20 cellular contexts compared by ENCODE assay signal in genomic region chr2:32711908-32712307, GRCh38.
"Had no signal": no experiment of that assay in that cellular context is flagged by ENCODE, and none has a peak within 500 bp of the region (broad histone marks: within the 10 kb centered on the region; RNA-seq: fewer than 3 reads in every experiment).

No MANE protein-coding gene starts in this region.

- H3K4me3 ChIP-seq: colonic mucosa, gastroesophageal sphincter, heart left ventricle, ovary, smooth muscle cell, stomach, upper lobe of left lung had no signal

- DNase-seq: activated CD4-positive, alpha-beta T cell treated with anti-CD3 and anti-CD28 coated beads, Interleukin-2, amount 10 ng/mL, durations not matched to agents 7 days and 5 days; activated CD8-positive, alpha-beta T cell treated with anti-CD3 and anti-CD28 coated beads, Interleukin-2, amount 10 ng/mL, durations not matched to agents 7 days and 5 days; activated gamma-delta T cell treated with Interleukin-2 at 50 U/mL for 16 hours; activated T-cell treated with anti-CD3 and anti-CD28 coated beads, Interleukin-2, amount 50 U/mL, for 4 hours; caudate nucleus; colonic mucosa; heart left ventricle; natural killer cell; ovary; stimulated activated CD4-positive, alpha-beta T cell treated with anti-CD3 and anti-CD28 coated beads, Interleukin-4, amount 100 ng/mL, for 24 hours; stomach; T-cell; upper lobe of left lung had no signal

- H3K27ac ChIP-seq: colonic mucosa, ovary, stomach, upper lobe of left lung had no signal

- H3K27me3 Mint-ChIP-seq: activated CD4-positive, alpha-beta T cell treated with anti-CD3 and anti-CD28 coated beads, Interleukin-2, amount 10 ng/mL, durations not matched to agents 7 days and 5 days; activated naive CD8-positive, alpha-beta T cell; brain; T-cell had no signal

- H3K4me1 ChIP-seq: colonic mucosa had no signal

- ATAC-seq: activated CD4-positive, CD25-positive, alpha-beta regulatory T cell treated with anti-CD3 and anti-CD28 coated beads, Interleukin-2, amount 50 U/mL, for 24 hours; activated CD8-positive, alpha-beta T cell treated with anti-CD3 and anti-CD28 coated beads, Interleukin-2, amount 10 ng/mL, durations not matched to agents 7 days and 5 days; activated T-cell treated with anti-CD3 and anti-CD28 coated beads, Interleukin-2, amount 50 U/mL, for 4 hours; esophagus mucosa; natural killer cell; stimulated activated effector memory CD8-positive, alpha-beta T cell treated with anti-CD3 and anti-CD28 coated beads, Interleukin-12 subunit alpha, Interleukin-12 subunit beta, amount 100 ng/mL, for 72 hours; T-cell had no signal

- H3K36me3 ChIP-seq: colonic mucosa, heart left ventricle, ovary, upper lobe of left lung had no signal

- H3K27me3 ChIP-seq: colonic mucosa, gastroesophageal sphincter, heart left ventricle, ovary, stomach, upper lobe of left lung had no signal

- H3K36me3 Mint-ChIP-seq: natural killer cell had no signal

- H3K9me3 Mint-ChIP-seq: activated CD4-positive, alpha-beta T cell treated with anti-CD3 and anti-CD28 coated beads, Interleukin-2, amount 10 ng/mL, durations not matched to agents 7 days and 5 days had no signal

- H3K27ac Mint-ChIP-seq: activated CD4-positive, alpha-beta T cell treated with anti-CD3 and anti-CD28 coated beads, Interleukin-2, amount 10 ng/mL, durations not matched to agents 7 days and 5 days; activated CD8-positive, alpha-beta T cell treated with anti-CD3 and anti-CD28 coated beads, Interleukin-2, amount 10 ng/mL, durations not matched to agents 7 days and 5 days; activated naive CD8-positive, alpha-beta T cell; natural killer cell; stimulated activated effector memory CD8-positive, alpha-beta T cell treated with anti-CD3 and anti-CD28 coated beads, Interleukin-12 subunit alpha, Interleukin-12 subunit beta, amount 100 ng/mL, for 72 hours; T-cell had no signal

- H3K9me3 ChIP-seq: colonic mucosa, gastroesophageal sphincter, ovary, stomach, upper lobe of left lung had no signal

- H3K4me3 Mint-ChIP-seq: activated CD4-positive, alpha-beta T cell treated with anti-CD3 and anti-CD28 coated beads, Interleukin-2, amount 10 ng/mL, durations not matched to agents 7 days and 5 days; activated CD8-positive, alpha-beta T cell treated with anti-CD3 and anti-CD28 coated beads, Interleukin-2, amount 10 ng/mL, durations not matched to agents 7 days and 5 days; activated naive CD8-positive, alpha-beta T cell; activated T-cell treated with anti-CD3 and anti-CD28 coated beads, Interleukin-2, amount 50 U/mL, for 4 hours; brain; natural killer cell; stimulated activated effector memory CD8-positive, alpha-beta T cell treated with anti-CD3 and anti-CD28 coated beads, Interleukin-12 subunit alpha, Interleukin-12 subunit beta, amount 100 ng/mL, for 72 hours; T-cell had no signal

- H3K4me2 ChIP-seq: smooth muscle cell had no signal
